Comparison of ENCODE assay signal across 1 cellular context in the genomic region with DNA sequence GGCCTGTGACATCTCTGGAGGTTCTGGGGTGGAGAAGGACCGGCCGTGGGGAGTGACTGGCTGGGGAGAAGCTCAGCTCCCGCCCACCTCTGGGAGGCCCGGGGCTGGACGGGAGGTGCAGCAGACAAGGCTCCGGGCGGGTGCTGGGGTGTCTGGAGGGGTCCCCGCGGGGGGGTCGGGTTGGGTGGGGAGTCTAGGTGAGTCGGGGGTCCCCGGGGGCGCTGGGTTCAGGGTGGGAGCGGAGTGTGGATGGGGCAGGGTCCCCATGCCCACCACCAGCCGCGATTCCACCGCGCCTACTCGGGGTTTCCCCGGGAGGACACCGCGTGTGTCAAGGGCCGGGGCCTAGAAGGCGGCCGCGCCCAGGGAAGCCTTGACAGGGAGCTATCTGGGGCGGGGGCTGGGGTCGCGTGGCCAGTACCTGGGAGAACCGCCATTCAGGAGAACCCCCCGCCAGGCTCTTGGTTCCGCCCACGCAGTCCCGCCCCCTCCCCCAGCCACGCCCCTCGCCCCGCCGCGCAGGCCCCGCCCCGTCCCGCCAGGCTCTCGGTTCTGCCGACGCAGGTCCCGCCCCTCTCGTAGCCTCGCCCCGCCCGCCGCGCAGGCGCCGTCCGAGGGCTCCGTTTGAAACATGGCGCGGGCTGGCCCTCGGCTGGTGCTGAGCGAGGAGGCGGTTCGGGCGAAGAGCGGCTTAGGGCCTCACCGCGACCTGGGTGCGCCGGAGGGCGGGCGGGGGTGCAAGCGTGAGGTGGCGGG.
TF ChIP-seq lines count a peak whose summit lies in the region.

A gene with protein sequence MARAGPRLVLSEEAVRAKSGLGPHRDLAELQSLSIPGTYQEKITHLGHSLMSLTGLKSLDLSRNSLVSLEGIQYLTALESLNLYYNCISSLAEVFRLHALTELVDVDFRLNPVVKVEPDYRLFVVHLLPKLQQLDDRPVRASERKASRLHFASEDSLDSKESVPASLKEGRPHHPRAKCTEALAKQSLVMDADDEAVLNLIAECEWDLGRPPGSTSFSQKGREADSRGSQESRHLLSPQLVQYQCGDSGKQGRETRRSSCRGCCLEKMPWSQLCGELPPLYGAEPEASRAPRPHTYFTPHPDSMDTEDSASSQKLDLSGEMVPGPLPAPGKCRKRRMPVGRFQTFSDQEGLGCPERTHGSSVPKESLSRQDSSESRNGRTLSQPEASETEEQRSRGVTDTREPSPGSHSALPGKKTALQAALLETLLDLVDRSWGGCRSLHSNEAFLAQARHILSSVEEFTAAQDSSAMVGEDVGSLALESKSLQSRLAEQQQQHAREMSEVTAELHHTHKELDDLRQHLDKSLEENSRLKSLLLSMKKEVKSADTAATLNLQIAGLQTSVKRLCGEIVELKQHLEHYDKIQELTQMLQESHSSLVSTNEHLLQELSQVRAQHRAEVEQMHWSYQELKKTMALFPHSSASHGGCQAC (plus strand): TSS at position 610 of the 756 bp plus-strand sequence. CDS start 22 bp downstream, at position 632.

TF ChIP-seq in HEK293, 187 proteins besides CTCF, POLR2A, EP300 and RAD21 (continued from another document):
- TF ChIP-seq WT1 (tag by site-specific recombination; IDR thresholded peaks at IDR 0.05) (no peak; the same call in 1 of the 2 replicates), ZNF132 (tag by site-specific recombination; IDR thresholded peaks at IDR 0.05; ENCODE audit: borderline replicate concordance) (no peak), ZNF501 (tag by site-specific recombination; IDR thresholded peaks at IDR 0.05) (0 out of 2 replicates have a peak, but pooled peaks have one; percentile 32), ZNF394 (tag by site-specific recombination; IDR thresholded peaks at IDR 0.05; ENCODE audit: borderline replicate concordance) (peak; percentile 64; the same call in 1 of the 2 replicates), ZNF747 (tag by site-specific recombination; IDR thresholded peaks at IDR 0.05) (no peak), KLF8 (tag by site-specific recombination; IDR thresholded peaks at IDR 0.05) (peak; percentile 87; the same call in 1 of the 2 replicates), ZNF324 (tag by site-specific recombination; IDR thresholded peaks at IDR 0.05) (no peak), ZEB2 (tag by site-specific recombination; IDR thresholded peaks at IDR 0.05) (peak; percentile 42; the same call in 1 of the 2 replicates), GLIS1 (tag by site-specific recombination; IDR thresholded peaks at IDR 0.05) (peak; percentile 71), EGR2 (tag by site-specific recombination; IDR thresholded peaks at IDR 0.05; ENCODE audit: low read depth) (peak; percentile 67), ZNF157 (tag by site-specific recombination; IDR thresholded peaks at IDR 0.05) (no peak), KLF7 (tag by site-specific recombination; IDR thresholded peaks at IDR 0.05; ENCODE audit: borderline replicate concordance) (peak; percentile 35; the same call in 1 of the 2 replicates), SP3 (tag by site-specific recombination; IDR thresholded peaks at IDR 0.05) (peak; percentile 83), ZIC2 (tag by site-specific recombination; IDR thresholded peaks at IDR 0.05) (peak; percentile 71), ZBTB21 (tag by site-specific recombination; IDR thresholded peaks at IDR 0.05) (no peak), ZNF19 (tag by site-specific recombination; IDR thresholded peaks at IDR 0.05; ENCODE audit: low read depth) (no peak), ZBTB8A (tag by site-specific recombination; IDR thresholded peaks at IDR 0.05) (0 out of 2 replicates have a peak, but pooled peaks have one; percentile 11), SP7 (tag by site-specific recombination; IDR thresholded peaks at IDR 0.05) (peak; percentile 32; the same call in 1 of the 2 replicates), ZBTB7A (tag by site-specific recombination; IDR thresholded peaks at IDR 0.05; ENCODE audit: low read depth) (peak; percentile 93), ZNF792 (tag by site-specific recombination; IDR thresholded peaks at IDR 0.05) (no peak)
- TF ChIP-seq, protein P1, sequence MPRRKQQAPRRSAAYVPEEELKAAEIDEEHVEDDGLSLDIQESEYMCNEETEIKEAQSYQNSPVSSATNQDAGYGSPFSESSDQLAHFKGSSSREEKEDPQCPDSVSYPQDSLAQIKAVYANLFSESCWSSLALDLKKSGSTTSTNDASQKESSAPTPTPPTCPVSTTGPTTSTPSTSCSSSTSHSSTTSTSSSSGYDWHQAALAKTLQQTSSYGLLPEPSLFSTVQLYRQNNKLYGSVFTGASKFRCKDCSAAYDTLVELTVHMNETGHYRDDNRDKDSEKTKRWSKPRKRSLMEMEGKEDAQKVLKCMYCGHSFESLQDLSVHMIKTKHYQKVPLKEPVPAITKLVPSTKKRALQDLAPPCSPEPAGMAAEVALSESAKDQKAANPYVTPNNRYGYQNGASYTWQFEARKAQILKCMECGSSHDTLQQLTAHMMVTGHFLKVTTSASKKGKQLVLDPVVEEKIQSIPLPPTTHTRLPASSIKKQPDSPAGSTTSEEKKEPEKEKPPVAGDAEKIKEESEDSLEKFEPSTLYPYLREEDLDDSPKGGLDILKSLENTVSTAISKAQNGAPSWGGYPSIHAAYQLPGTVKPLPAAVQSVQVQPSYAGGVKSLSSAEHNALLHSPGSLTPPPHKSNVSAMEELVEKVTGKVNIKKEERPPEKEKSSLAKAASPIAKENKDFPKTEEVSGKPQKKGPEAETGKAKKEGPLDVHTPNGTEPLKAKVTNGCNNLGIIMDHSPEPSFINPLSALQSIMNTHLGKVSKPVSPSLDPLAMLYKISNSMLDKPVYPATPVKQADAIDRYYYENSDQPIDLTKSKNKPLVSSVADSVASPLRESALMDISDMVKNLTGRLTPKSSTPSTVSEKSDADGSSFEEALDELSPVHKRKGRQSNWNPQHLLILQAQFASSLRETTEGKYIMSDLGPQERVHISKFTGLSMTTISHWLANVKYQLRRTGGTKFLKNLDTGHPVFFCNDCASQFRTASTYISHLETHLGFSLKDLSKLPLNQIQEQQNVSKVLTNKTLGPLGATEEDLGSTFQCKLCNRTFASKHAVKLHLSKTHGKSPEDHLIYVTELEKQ (tag by site-specific recombination; IDR thresholded peaks at IDR 0.05; ENCODE audit: borderline replicate concordance), result no peak
- TF ChIP-seq, protein P2, sequence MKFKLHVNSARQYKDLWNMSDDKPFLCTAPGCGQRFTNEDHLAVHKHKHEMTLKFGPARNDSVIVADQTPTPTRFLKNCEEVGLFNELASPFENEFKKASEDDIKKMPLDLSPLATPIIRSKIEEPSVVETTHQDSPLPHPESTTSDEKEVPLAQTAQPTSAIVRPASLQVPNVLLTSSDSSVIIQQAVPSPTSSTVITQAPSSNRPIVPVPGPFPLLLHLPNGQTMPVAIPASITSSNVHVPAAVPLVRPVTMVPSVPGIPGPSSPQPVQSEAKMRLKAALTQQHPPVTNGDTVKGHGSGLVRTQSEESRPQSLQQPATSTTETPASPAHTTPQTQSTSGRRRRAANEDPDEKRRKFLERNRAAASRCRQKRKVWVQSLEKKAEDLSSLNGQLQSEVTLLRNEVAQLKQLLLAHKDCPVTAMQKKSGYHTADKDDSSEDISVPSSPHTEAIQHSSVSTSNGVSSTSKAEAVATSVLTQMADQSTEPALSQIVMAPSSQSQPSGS (tag by site-specific recombination; IDR thresholded peaks at IDR 0.05; ENCODE audit: low read depth), result no peak
TF ChIP-seq in HEK293: peak in this region for 29.
